Comparison of ENCODE assay signal across 20 cellular contexts in the genomic region with DNA sequence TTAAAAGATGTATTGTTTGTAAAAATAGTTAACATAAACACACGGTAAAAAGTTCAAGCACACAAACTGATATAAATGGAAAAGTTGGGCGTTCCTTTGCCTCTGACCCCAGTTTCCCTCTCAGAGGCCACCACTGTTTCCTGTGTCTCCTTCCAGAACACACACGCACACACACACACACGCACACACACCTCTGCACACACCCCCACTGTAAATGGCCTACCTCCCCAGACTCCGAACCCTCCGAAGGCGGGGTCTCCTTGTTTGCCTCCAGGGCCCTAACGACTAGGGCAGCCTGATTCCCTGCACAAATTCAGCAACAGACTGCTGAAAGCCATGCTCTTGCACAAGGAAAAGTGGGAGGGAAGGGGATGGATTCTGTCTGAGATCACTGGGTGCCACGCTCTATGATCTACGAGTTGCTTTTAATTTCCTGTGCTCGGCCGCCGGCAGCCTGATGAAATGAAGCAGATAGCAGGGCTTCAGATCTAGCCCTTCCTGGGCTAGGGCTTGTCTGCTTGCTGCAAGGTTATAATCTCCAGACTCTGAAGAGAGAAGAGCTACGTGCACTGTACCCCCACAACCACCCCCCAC.
"Had no signal": no experiment of that assay in that cellular context is flagged by ENCODE, and none has a peak within 500 bp of the region (broad histone marks: within the 10 kb centered on the region; RNA-seq: fewer than 3 reads in every experiment).

No MANE protein-coding gene starts in this region.

- H3K36me3 ChIP-seq: gastrocnemius medialis, neural progenitor cell, WERI-Rb-1 had no signal

- H3K36me3 Mint-ChIP-seq: activated naive CD4-positive, alpha-beta T cell treated with anti-CD3 and anti-CD28 coated beads, Interleukin-2, amount 50 U/mL, for 72 hours; neural progenitor cell had no signal

- H3K27me3 ChIP-seq: gastrocnemius medialis, neural progenitor cell had no signal

- H3K4me3 Mint-ChIP-seq: activated T-helper 1 cell treated with anti-CD3 and anti-CD28 coated beads, Interleukin-12 subunit alpha, Interleukin-12 subunit beta, Interleukin-2, Interleukin-4 antibody, amounts not matched to agents 30 ng/mL and 10 ng/mL and 1 ng/mL, durations not matched to agents 14 hours and 24 hours and 36 hours; endodermal cell; neural progenitor cell; stimulated activated naive CD8-positive, alpha-beta T cell treated with anti-CD3 and anti-CD28 coated beads, Interleukin-15, Interleukin-2, amounts not matched to agents 100 ng/mL and 50 ng/mL, for 24 hours had no signal

- H3K4me3 ChIP-seq: gastrocnemius medialis, neural progenitor cell had no signal

- H3K27ac ChIP-seq: epithelial cell of prostate, gastrocnemius medialis, neural progenitor cell, WERI-Rb-1 had no signal

- H3K27ac Mint-ChIP-seq: activated naive CD4-positive, alpha-beta T cell treated with anti-CD3 and anti-CD28 coated beads, Interleukin-2, amount 50 U/mL, for 72 hours; activated T-helper 1 cell treated with anti-CD3 and anti-CD28 coated beads, Interleukin-12 subunit alpha, Interleukin-12 subunit beta, Interleukin-2, Interleukin-4 antibody, amounts not matched to agents 30 ng/mL and 10 ng/mL and 1 ng/mL, durations not matched to agents 14 hours and 24 hours and 36 hours; endodermal cell; neural progenitor cell; progenitor cell of endocrine pancreas; stimulated activated naive CD8-positive, alpha-beta T cell treated with anti-CD3 and anti-CD28 coated beads, Interleukin-15, Interleukin-2, amounts not matched to agents 100 ng/mL and 50 ng/mL, for 24 hours had no signal

- H3K9me3 Mint-ChIP-seq: activated naive CD4-positive, alpha-beta T cell treated with anti-CD3 and anti-CD28 coated beads, Interleukin-2, amount 50 U/mL, for 72 hours; activated T-helper 1 cell treated with anti-CD3 and anti-CD28 coated beads, Interleukin-12 subunit alpha, Interleukin-12 subunit beta, Interleukin-2, Interleukin-4 antibody, amounts not matched to agents 30 ng/mL and 10 ng/mL and 1 ng/mL, durations not matched to agents 14 hours and 24 hours and 36 hours; endodermal cell; neural progenitor cell; stimulated activated naive CD8-positive, alpha-beta T cell treated with anti-CD3 and anti-CD28 coated beads, Interleukin-15, Interleukin-2, amounts not matched to agents 100 ng/mL and 50 ng/mL, for 24 hours had no signal

- ATAC-seq: activated naive CD4-positive, alpha-beta T cell treated with anti-CD3 and anti-CD28 coated beads, Interleukin-2, amount 50 U/mL, for 72 hours; gastrocnemius medialis; left colon had no signal

- DNase-seq: activated CD4-positive, alpha-beta T cell treated with anti-CD3 and anti-CD28 coated beads, Interleukin-2, amount 50 U/mL, for 48 hours; activated gamma-delta T cell treated with Interleukin-2 at 50 U/mL for 16 hours; activated T-cell treated with anti-CD3 and anti-CD28 coated beads for 4 hours; amniotic stem cell; endodermal cell; gastrocnemius medialis; head of caudate nucleus; left colon; stimulated activated CD4-positive, alpha-beta T cell treated with anti-CD3 and anti-CD28 coated beads, Interleukin-2, amount 100 ng/mL, for 48 hours; SW 1271; T-helper 2 cell; trophoblast cell; WERI-Rb-1 had no signal

- FAIRE-seq: colon had no signal

- H3K9me3 ChIP-seq: gastrocnemius medialis had no signal
